Comparison of ENCODE assay signal across 8 cellular contexts in the genomic region with DNA sequence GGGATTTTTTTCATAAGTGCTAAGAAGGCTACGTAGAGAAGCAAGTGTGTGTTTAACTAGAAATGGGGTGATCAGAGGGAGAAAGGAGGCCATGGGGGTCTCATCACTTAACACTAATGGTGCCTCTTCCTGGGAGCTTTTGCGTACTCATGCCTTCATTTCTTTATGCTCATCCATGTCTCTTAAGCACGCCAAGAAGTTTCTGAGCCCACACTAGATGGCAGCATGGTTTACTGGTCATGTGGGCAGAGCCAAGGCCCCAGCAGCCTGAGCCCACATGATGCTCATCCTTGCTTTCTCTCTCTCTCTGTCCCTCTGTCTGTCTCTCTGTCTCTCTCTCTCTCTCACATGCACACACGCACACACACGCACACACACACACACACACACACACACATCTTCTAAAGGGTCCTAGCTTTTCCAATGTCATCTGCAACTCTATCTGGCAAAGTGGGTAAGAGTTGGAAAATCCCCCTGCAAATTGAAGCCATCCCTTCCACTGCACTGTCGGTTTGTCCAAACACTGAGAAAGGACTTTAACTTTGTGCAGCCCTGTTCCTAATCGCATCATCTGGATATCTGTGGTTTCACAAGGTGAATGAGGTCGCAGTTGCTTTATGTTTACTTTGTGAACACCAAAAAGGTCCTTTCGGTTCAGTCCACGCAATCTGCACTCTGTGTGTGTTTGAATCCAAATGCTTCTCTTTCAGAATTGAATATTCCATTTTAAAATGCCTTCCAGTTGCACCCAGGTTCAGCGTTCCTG.
A peak's percentile ranks its signal among the peaks of the same experiment; 100 is the strongest.
DNase-seq lines count a peak whose midpoint lies in the region; ATAC-seq and TF ChIP-seq lines count a peak whose summit lies in the region.

No MANE protein-coding gene starts in this region.

- H3K4me1 Mint-ChIP-seq in chondrocyte (ENCODE audit: low read depth) = peaks cover 30% of the 10 kb centered on the region
- H3K4me1 Mint-ChIP-seq in effector memory CD8-positive, alpha-beta T cell (ENCODE audit: low read depth in 2 of 2) = no peaks in the 10 kb centered on the region

- H3K4me3 Mint-ChIP-seq in chondrocyte (ENCODE audit: unreplicated experiment) = no peak overlapping the region
- H3K4me3 Mint-ChIP-seq in effector memory CD8-positive, alpha-beta T cell = no peak overlapping the region

- DNase-seq in DMS53 treated with DMSO at 0.1 percent for 48 hours (lab: John Stamatoyannopoulos, UW; ENCODE audit: unreplicated experiment) = peak; percentile 62
- DNase-seq in GM23248 = peak; percentile 79
- DNase-seq in NCI-H446 treated with DMSO at 0.1 percent for 48 hours (lab: John Stamatoyannopoulos, UW) = peak; percentile 52
- no peak for DNase-seq in chondrocyte (ENCODE audit: low spot score)
- peak; percentile 82 for DNase-seq in medulla oblongata (ENCODE audit: extremely low spot score)
- no peak for DNase-seq in KG1 (lab: John Stamatoyannopoulos, UW)
- no peak for DNase-seq in effector memory CD8-positive, alpha-beta T cell

- no peak overlapping the region for H3K9ac ChIP-seq in GM23248

- H3F3A ChIP-seq in GM23248 (ENCODE audit: insufficient read depth) = peaks cover 15% of the 10 kb centered on the region; the same call in 1 of the 2 replicates

- peak overlapping the region; percentile 14; the same call in 1 of the 2 replicates for H2AFZ ChIP-seq in GM23248

- H3K27me3 ChIP-seq in GM23248 (replicated peaks; ENCODE audit: insufficient read depth) = no peaks in the 10 kb centered on the region

- no peaks in the 10 kb centered on the region for H3K27me3 Mint-ChIP-seq in chondrocyte (ENCODE audit: low read depth)
- H3K27me3 Mint-ChIP-seq in effector memory CD8-positive, alpha-beta T cell = no peaks in the 10 kb centered on the region

- no peaks in the 10 kb centered on the region for H3K79me2 ChIP-seq in GM23248 (ENCODE audit: insufficient read depth)

- TF ChIP-seq CTCF in chondrocyte (IDR thresholded peaks at IDR 0.05) = peak; percentile 73

- H3K9me3 Mint-ChIP-seq in chondrocyte (ENCODE audit: low read depth) = no peaks in the 10 kb centered on the region
- H3K9me3 Mint-ChIP-seq in effector memory CD8-positive, alpha-beta T cell = peaks cover 0 to 4% of the 10 kb centered on the region in 2 donors

- H3K27ac ChIP-seq in GM23248 = no peak overlapping the region

- ATAC-seq in effector memory CD8-positive, alpha-beta T cell (replicated peaks) = no peak
- ATAC-seq in HG03175 (IDR thresholded peaks at IDR 0.05; ENCODE audit: unreplicated experiment) = no peak

- H3K4me3 ChIP-seq in GM23248 = no peak overlapping the region

- no peak overlapping the region for H3K27ac Mint-ChIP-seq in chondrocyte (ENCODE audit: unreplicated experiment)
- no peak overlapping the region for H3K27ac Mint-ChIP-seq in effector memory CD8-positive, alpha-beta T cell

- H4K20me1 ChIP-seq in GM23248 (ENCODE audit: insufficient read depth) = no peaks in the 10 kb centered on the region

- H3K36me3 ChIP-seq in GM23248 (ENCODE audit: low read depth) = no peaks in the 10 kb centered on the region

- 44 to 48% methylated on average over 10 to 11 of the region's 11 CpGs for WGBS in GM23248 (ENCODE audit: low coverage in 1 of 2, low lambda C conversion rate in 2 of 2, missing lambda C conversion rate in 2 of 2), 2 experiments

- H3K4me1 ChIP-seq in GM23248 (ENCODE audit: insufficient read depth) = peaks cover 31% of the 10 kb centered on the region

- no peaks in the 10 kb centered on the region for H3K9me2 ChIP-seq in GM23248 (ENCODE audit: insufficient read depth)

- H3K4me2 ChIP-seq in GM23248 (ENCODE audit: unreplicated experiment) = no peak overlapping the region

- in situ Hi-C loops in GM23248 (cut with MboI) = no loop called here

- H3K9me3 ChIP-seq in GM23248 (ENCODE audit: low read depth) = no peaks in the 10 kb centered on the region

- no peaks in the 10 kb centered on the region for H3K36me3 Mint-ChIP-seq in chondrocyte (ENCODE audit: low read depth)
- H3K36me3 Mint-ChIP-seq in effector memory CD8-positive, alpha-beta T cell (ENCODE audit: insufficient read depth) = no peaks in the 10 kb centered on the region

Comparison
In these comparisons a context has a peak if more than half of its experiments do, and no peak if none do; other contexts are left out.
1. DNase-seq: peak in DMS53 treated with DMSO at 0.1 percent for 48 hours (single experiment), GM23248 (single experiment), NCI-H446 treated with DMSO at 0.1 percent for 48 hours (single experiment) and medulla oblongata (single experiment); none in chondrocyte (single experiment), KG1 (single experiment) and effector memory CD8-positive, alpha-beta T cell (0 of 3).